In the genomic region with DNA sequence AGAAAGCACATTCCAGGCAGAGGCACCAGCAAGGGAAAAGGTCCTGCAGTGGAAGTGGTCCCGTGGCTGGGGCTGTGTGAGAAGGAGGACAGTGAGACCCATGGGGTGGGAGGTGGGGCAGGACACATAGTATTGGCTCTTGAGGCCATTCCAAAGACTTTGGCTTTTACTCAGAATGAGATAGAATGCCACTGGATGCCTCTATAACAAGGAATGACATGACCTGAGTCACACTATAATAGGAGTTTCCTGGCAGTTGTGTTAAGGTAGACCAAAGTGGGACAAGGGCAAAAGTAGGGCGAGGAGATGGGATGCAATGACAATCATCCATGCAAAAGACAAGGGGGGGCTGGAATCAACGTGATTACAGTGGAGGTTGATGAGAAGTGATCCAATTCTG, we compare ENCODE assay signal across 27 cellular contexts. TPM values are rescaled to one million over a fixed set of nuclear protein-coding genes. Genes with fewer than 3 reads are reported as not detected.
DNase-seq lines count a peak whose midpoint lies in the region; ATAC-seq and TF ChIP-seq lines count a peak whose summit lies in the region.
"Had no signal": no experiment of that assay in that cellular context is flagged by ENCODE, and none has a peak within 500 bp of the region (broad histone marks: within the 10 kb centered on the region; RNA-seq: fewer than 3 reads in every experiment).

No MANE protein-coding gene starts in this region.

- H3K4me1 ChIP-seq in HCT116 (ENCODE audit: control insufficient read depth in 1 of 2, insufficient read depth in 2 of 2, low read length in 2 of 2) (peaks cover 39 to 73% of the 10 kb centered on the region in 2 experiments), PC-9 (replicated peaks; ENCODE audit: insufficient read depth) (peaks cover 73% of the 10 kb centered on the region), osteoblast (ENCODE audit: insufficient read depth, low read length) (peaks cover 34% of the 10 kb centered on the region), heart left ventricle (no peaks in the 10 kb centered on the region)

- H3K27me3 ChIP-seq in HCT116 (ENCODE audit: insufficient read depth, low read length) (no peaks in the 10 kb centered on the region), PC-9 (ENCODE audit: insufficient read depth, low read depth) (no peaks in the 10 kb centered on the region), osteoblast (ENCODE audit: insufficient read depth, low read length) (no peaks in the 10 kb centered on the region), heart left ventricle (no peaks in the 10 kb centered on the region)
- H3K27me3 ChIP-seq: BLaER1, MG63 had no signal

- TF ChIP-seq CTCF in HCT116 (IDR thresholded peaks at IDR 0.05 in 2 of 3, conservative IDR thresholded peaks at IDR 0.05 in 1 of 3; ENCODE audit: borderline replicate concordance in 1 of 3, insufficient read depth in 1 of 3, low read depth in 2 of 3, low read length in 2 of 3), result no peak
- TF ChIP-seq CTCF in PC-9 (conservative IDR thresholded peaks at IDR 0.05), result no peak
- no peak for TF ChIP-seq CTCF in epithelial cell of esophagus (IDR thresholded peaks at IDR 0.05; ENCODE audit: insufficient read depth, low read depth, low read length, missing control alignments)
- TF ChIP-seq CTCF in osteoblast (IDR thresholded peaks at IDR 0.05; ENCODE audit: extremely low read depth, low read depth, low read length), result no peak
- no peak for TF ChIP-seq CTCF in coronary artery (IDR thresholded peaks at IDR 0.05)
- TF ChIP-seq CTCF in heart left ventricle (IDR thresholded peaks at IDR 0.05), result no peak

- H3K9me2 ChIP-seq in HCT116 (ENCODE audit: insufficient read depth) (no peaks in the 10 kb centered on the region), PC-9 (ENCODE audit: insufficient read depth) (no peaks in the 10 kb centered on the region)
- H3K9me2 ChIP-seq: SK-N-SH had no signal

- peaks cover 56% of the 10 kb centered on the region for H3F3A ChIP-seq in PC-9 (ENCODE audit: insufficient read depth, low read depth)

- no peak overlapping the region for H3K9ac ChIP-seq in HCT116 (ENCODE audit: low read length)
- H3K9ac ChIP-seq: BLaER1, SK-N-SH had no signal

- H3K36me3 ChIP-seq in HCT116 (ENCODE audit: control insufficient read depth in 1 of 2, insufficient read depth in 2 of 2, low read length in 2 of 2), result no peaks in the 10 kb centered on the region
- no peaks in the 10 kb centered on the region for H3K36me3 ChIP-seq in PC-9 (ENCODE audit: low read depth)
- H3K36me3 ChIP-seq in osteoblast (ENCODE audit: insufficient read depth, low read length), result no peaks in the 10 kb centered on the region
- H3K36me3 ChIP-seq in heart left ventricle, result no peaks in the 10 kb centered on the region
- H3K36me3 ChIP-seq: BLaER1, MG63 had no signal

- H3K9me3 ChIP-seq in HCT116 (ENCODE audit: control insufficient read depth in 1 of 2, insufficient read depth in 1 of 2, low read depth in 1 of 2, low read length in 2 of 2), result no peaks in the 10 kb centered on the region
- peaks cover 8% of the 10 kb centered on the region; the same call in 1 of the 2 replicates for H3K9me3 ChIP-seq in PC-9 (ENCODE audit: insufficient read depth, low read depth)
- H3K9me3 ChIP-seq in osteoblast (ENCODE audit: low read depth, low read length), result no peaks in the 10 kb centered on the region
- no peaks in the 10 kb centered on the region for H3K9me3 ChIP-seq in heart left ventricle
- H3K9me3 ChIP-seq: SK-N-SH had no signal

- RAD21 ChIA-PET in HCT116 (lab: Charles Lee; ENCODE audit: low non-redundant PET in 1 of 2, low total read pairs in 2 of 2, uncharacterized antibody in 2 of 2, unreplicated experiment in 2 of 2), result no interaction called here

- POLR2A ChIA-PET in HCT116 (lab: Charles Lee), result no interaction called here
- POLR2A ChIA-PET in PC-9 (lab: Charles Lee; ENCODE audit: unreplicated experiment), result no interaction called here

- DNase-seq in HCT116 (ENCODE audit: low read depth, low spot score), result no peak
- no peak for DNase-seq in PC-9
- peak; percentile 47 for DNase-seq in epithelial cell of esophagus (ENCODE audit: low read depth)
- no peak for DNase-seq in osteoblast (ENCODE audit: insufficient read length, low spot score, missing footprints)
- no peak for DNase-seq in coronary artery (ENCODE audit: low spot score)
- DNase-seq in Ammon's horn (ENCODE audit: low spot score), result no peak
- no peak for DNase-seq in heart left ventricle
- DNase-seq: CD4-positive, alpha-beta memory T cell; COR-L47; DMS53; GDM1; Kasumi-1; MG63; NCI-H1105 treated with DMSO at 0.1 percent for 48 hours; NCI-H1694; NCI-H2029 treated with DMSO at 0.1 percent for 48 hours; NCI-H446 treated with DMSO at 0.1 percent for 48 hours; NCI-H526; NCI-H82; NK-92 treated with Interleukin-12 subunit alpha and Interleukin-12 subunit beta, amount 100 ng/mL, for 24 hours; SK-N-SH; SW 1271 had no signal

- TF ChIP-seq POLR2A in HCT116 (IDR thresholded peaks at IDR 0.05; ENCODE audit: borderline replicate concordance, extremely low read depth, insufficient read depth, insufficient read length), result no peak
- no peak for TF ChIP-seq POLR2A in heart left ventricle (IDR thresholded peaks at IDR 0.05)

- H3K27ac ChIP-seq in HCT116 (ENCODE audit: low read depth, low read length), result no peak overlapping the region
- H3K27ac ChIP-seq in PC-9, result peak overlapping the region; percentile 91
- no peak overlapping the region for H3K27ac ChIP-seq in osteoblast (ENCODE audit: low read depth, low read length)
- H3K27ac ChIP-seq in coronary artery, result no peak overlapping the region
- no peak overlapping the region for H3K27ac ChIP-seq in heart left ventricle
- H3K27ac ChIP-seq: BLaER1, HL-60 had no signal

- peak overlapping the region; percentile 35 for H2AFZ ChIP-seq in HCT116 (ENCODE audit: low read depth, low read length, poor library complexity, severe bottlenecking)
- H2AFZ ChIP-seq in PC-9, result no peak overlapping the region
- H2AFZ ChIP-seq in osteoblast (ENCODE audit: low read length), result peak overlapping the region; percentile 12

- TF ChIP-seq RAD21 in HCT116 (IDR thresholded peaks at IDR 0.05; ENCODE audit: low read depth), result no peak

- 81 to 84% (median 82%) methylated on average over 3 of the region's 3 CpGs for WGBS in heart left ventricle, 4 donors

- no peak for ATAC-seq in HCT116
- no peak for ATAC-seq in HG03460 (IDR thresholded peaks at IDR 0.05; ENCODE audit: unreplicated experiment)
- no peak for ATAC-seq in heart left ventricle
- ATAC-seq: GM12878, Panc1 had no signal

- BruUV-seq in HCT116 (replicated peaks; lab: Mats Ljungman, UMichigan) (no TSS peak), PC-9 (replicated peaks; lab: Mats Ljungman, UMichigan) (no TSS peak)

- H3K4me3 ChIP-seq in HCT116 (replicated peaks in 1 of 2; ENCODE audit: low read depth in 1 of 2, low read length in 2 of 2) (no peak overlapping the region), PC-9 (no peak overlapping the region), epithelial cell of esophagus (ENCODE audit: low read length) (no peak overlapping the region), osteoblast (ENCODE audit: insufficient read depth, low read length) (no peak overlapping the region), coronary artery (no peak overlapping the region), heart left ventricle (no peak overlapping the region)
- H3K4me3 ChIP-seq: BLaER1, GM12878, MG63 had no signal

- CTCF ChIA-PET in HCT116 (lab: Charles Lee), result no interaction called here
- CTCF ChIA-PET in PC-9 (lab: Charles Lee), result interaction anchor here (0.5 kb wide), 1 partner anchor 68 kb away, joined by 3 read pairs; no protein-coding TSS in a partner anchor

- H4K20me1 ChIP-seq in HCT116 (ENCODE audit: insufficient read depth) (no peaks in the 10 kb centered on the region), PC-9 (ENCODE audit: insufficient read depth) (no peaks in the 10 kb centered on the region), osteoblast (ENCODE audit: insufficient read depth, low read length) (no peaks in the 10 kb centered on the region)
- H4K20me1 ChIP-seq: BLaER1 had no signal

- H3K4me2 ChIP-seq in HCT116 (ENCODE audit: low read length), result peak overlapping the region; percentile 32
- H3K4me2 ChIP-seq in PC-9, result peak overlapping the region; percentile 31; the same call in 1 of the 2 replicates
- no peak overlapping the region for H3K4me2 ChIP-seq in osteoblast (ENCODE audit: insufficient read depth, low read length)
- H3K4me2 ChIP-seq: BLaER1, SK-N-SH had no signal

- no peaks in the 10 kb centered on the region for H3K79me2 ChIP-seq in HCT116 (ENCODE audit: insufficient read depth, low read length)
- no peaks in the 10 kb centered on the region for H3K79me2 ChIP-seq in PC-9 (ENCODE audit: low read depth)
- no peaks in the 10 kb centered on the region for H3K79me2 ChIP-seq in osteoblast (ENCODE audit: insufficient read depth, low read length)

- intact Hi-C loops in HCT116 (cut with micrococcal nuclease), result no loop called here
- intact Hi-C loops in PC-9 (cut with micrococcal nuclease; ENCODE audit: unreplicated experiment), result loop anchor here (5.0 kb wide), 1 partner anchor 979 kb away; no protein-coding TSS in a partner anchor
- intact Hi-C loops in heart left ventricle (cut with DNase I), result no loop called here

TF ChIP-seq in HCT116, 20 proteins besides CTCF, POLR2A, EP300 and RAD21:
- TF ChIP-seq, protein P1, sequence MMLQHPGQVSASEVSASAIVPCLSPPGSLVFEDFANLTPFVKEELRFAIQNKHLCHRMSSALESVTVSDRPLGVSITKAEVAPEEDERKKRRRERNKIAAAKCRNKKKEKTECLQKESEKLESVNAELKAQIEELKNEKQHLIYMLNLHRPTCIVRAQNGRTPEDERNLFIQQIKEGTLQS (IDR thresholded peaks at IDR 0.05), result no peak
- TF ChIP-seq ZNF274 (IDR thresholded peaks at IDR 0.05; ENCODE audit: low read depth, low read length) (no peak), EZH2 (IDR thresholded peaks at IDR 0.05) (no peak)

RNA-seq across cellular contexts. Expression of a gene that starts 24.7 kb away (rescaled TPM):
- total RNA-seq in HCT116 (2021; ENCODE audit: unreplicated experiment), result 22.2 TPM
- 43.6 and 44.3 TPM in 2 replicates for polyA plus RNA-seq in HCT116 (2012)
- total RNA-seq in PC-9 (2021), result 105 and 109 TPM in 2 replicates
- 3.3 and 3.5 TPM in 2 replicates for total RNA-seq in osteoblast
- 10 to 100 TPM in 1 of 9 donors, 1 to 10 TPM in 7, under 1 TPM in 1; 0.50 to 15.4 (median 1.5) TPM for total RNA-seq in heart left ventricle
- polyA plus RNA-seq in heart left ventricle, result 10 to 100 TPM in 1 of 2 donors, under 1 TPM in 1; 0.61 to 10.8 TPM
- total RNA-seq: CD4-positive, alpha-beta memory T cell had no signal
- polyA plus RNA-seq: CD4-positive, alpha-beta memory T cell had no signal
